Comparison of ENCODE assay signal across 1 cellular context in the genomic region with DNA sequence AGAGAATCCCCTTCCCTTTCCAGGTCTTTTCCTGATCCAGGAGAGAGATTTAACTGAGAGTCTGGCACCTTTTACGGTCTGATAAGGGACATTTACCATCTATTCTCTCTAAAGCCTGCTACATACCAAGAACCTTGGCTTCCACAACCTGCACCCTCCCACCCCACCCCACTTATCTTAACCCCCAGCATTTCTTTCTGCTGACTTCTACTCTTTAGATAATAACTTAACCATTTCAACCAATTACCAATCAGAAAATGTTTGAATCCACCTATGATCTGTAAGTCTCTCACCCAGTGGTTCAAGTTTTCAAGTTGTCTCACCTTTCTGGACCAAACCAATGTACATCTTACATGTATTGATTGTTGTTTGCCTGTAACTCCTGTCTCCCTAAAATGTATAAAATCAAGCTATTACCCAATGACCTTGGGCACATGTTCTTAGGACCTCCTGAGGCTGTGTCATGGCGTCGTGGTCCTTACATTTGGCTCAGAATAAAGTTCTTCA.
TF ChIP-seq lines count a peak whose summit lies in the region.

No MANE protein-coding gene starts in this region.

TF ChIP-seq in K562, 482 proteins besides CTCF, POLR2A, EP300 and RAD21 (continued from another document and continues in another):
- TF ChIP-seq, protein P1, sequence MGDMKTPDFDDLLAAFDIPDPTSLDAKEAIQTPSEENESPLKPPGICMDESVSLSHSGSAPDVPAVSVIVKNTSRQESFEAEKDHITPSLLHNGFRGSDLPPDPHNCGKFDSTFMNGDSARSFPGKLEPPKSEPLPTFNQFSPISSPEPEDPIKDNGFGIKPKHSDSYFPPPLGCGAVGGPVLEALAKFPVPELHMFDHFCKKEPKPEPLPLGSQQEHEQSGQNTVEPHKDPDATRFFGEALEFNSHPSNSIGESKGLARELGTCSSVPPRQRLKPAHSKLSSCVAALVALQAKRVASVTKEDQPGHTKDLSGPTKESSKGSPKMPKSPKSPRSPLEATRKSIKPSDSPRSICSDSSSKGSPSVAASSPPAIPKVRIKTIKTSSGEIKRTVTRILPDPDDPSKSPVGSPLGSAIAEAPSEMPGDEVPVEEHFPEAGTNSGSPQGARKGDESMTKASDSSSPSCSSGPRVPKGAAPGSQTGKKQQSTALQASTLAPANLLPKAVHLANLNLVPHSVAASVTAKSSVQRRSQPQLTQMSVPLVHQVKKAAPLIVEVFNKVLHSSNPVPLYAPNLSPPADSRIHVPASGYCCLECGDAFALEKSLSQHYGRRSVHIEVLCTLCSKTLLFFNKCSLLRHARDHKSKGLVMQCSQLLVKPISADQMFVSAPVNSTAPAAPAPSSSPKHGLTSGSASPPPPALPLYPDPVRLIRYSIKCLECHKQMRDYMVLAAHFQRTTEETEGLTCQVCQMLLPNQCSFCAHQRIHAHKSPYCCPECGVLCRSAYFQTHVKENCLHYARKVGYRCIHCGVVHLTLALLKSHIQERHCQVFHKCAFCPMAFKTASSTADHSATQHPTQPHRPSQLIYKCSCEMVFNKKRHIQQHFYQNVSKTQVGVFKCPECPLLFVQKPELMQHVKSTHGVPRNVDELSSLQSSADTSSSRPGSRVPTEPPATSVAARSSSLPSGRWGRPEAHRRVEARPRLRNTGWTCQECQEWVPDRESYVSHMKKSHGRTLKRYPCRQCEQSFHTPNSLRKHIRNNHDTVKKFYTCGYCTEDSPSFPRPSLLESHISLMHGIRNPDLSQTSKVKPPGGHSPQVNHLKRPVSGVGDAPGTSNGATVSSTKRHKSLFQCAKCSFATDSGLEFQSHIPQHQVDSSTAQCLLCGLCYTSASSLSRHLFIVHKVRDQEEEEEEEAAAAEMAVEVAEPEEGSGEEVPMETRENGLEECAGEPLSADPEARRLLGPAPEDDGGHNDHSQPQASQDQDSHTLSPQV (IDR thresholded peaks at IDR 0.05) = peak; percentile 59
- TF ChIP-seq, protein P2, sequence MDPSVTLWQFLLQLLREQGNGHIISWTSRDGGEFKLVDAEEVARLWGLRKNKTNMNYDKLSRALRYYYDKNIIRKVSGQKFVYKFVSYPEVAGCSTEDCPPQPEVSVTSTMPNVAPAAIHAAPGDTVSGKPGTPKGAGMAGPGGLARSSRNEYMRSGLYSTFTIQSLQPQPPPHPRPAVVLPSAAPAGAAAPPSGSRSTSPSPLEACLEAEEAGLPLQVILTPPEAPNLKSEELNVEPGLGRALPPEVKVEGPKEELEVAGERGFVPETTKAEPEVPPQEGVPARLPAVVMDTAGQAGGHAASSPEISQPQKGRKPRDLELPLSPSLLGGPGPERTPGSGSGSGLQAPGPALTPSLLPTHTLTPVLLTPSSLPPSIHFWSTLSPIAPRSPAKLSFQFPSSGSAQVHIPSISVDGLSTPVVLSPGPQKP (CRISPR knock-in tag; IDR thresholded peaks at IDR 0.05) = no peak
- TF ChIP-seq SMAD4 (CRISPR knock-in tag; conservative IDR thresholded peaks at IDR 0.05) = no peak; the same call in 1 of the 2 replicates
- no peak for TF ChIP-seq SRSF9 (IDR thresholded peaks at IDR 0.05; ENCODE audit: borderline replicate concordance, low read depth, low read length)
- TF ChIP-seq, protein P3, sequence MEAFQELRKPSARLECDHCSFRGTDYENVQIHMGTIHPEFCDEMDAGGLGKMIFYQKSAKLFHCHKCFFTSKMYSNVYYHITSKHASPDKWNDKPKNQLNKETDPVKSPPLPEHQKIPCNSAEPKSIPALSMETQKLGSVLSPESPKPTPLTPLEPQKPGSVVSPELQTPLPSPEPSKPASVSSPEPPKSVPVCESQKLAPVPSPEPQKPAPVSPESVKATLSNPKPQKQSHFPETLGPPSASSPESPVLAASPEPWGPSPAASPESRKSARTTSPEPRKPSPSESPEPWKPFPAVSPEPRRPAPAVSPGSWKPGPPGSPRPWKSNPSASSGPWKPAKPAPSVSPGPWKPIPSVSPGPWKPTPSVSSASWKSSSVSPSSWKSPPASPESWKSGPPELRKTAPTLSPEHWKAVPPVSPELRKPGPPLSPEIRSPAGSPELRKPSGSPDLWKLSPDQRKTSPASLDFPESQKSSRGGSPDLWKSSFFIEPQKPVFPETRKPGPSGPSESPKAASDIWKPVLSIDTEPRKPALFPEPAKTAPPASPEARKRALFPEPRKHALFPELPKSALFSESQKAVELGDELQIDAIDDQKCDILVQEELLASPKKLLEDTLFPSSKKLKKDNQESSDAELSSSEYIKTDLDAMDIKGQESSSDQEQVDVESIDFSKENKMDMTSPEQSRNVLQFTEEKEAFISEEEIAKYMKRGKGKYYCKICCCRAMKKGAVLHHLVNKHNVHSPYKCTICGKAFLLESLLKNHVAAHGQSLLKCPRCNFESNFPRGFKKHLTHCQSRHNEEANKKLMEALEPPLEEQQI (IDR thresholded peaks at IDR 0.05) = no peak; the same call in 1 of the 2 replicates
- TF ChIP-seq RFX7 (CRISPR knock-in tag; IDR thresholded peaks at IDR 0.05) = no peak
- TF ChIP-seq, protein P4, sequence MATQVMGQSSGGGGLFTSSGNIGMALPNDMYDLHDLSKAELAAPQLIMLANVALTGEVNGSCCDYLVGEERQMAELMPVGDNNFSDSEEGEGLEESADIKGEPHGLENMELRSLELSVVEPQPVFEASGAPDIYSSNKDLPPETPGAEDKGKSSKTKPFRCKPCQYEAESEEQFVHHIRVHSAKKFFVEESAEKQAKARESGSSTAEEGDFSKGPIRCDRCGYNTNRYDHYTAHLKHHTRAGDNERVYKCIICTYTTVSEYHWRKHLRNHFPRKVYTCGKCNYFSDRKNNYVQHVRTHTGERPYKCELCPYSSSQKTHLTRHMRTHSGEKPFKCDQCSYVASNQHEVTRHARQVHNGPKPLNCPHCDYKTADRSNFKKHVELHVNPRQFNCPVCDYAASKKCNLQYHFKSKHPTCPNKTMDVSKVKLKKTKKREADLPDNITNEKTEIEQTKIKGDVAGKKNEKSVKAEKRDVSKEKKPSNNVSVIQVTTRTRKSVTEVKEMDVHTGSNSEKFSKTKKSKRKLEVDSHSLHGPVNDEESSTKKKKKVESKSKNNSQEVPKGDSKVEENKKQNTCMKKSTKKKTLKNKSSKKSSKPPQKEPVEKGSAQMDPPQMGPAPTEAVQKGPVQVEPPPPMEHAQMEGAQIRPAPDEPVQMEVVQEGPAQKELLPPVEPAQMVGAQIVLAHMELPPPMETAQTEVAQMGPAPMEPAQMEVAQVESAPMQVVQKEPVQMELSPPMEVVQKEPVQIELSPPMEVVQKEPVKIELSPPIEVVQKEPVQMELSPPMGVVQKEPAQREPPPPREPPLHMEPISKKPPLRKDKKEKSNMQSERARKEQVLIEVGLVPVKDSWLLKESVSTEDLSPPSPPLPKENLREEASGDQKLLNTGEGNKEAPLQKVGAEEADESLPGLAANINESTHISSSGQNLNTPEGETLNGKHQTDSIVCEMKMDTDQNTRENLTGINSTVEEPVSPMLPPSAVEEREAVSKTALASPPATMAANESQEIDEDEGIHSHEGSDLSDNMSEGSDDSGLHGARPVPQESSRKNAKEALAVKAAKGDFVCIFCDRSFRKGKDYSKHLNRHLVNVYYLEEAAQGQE (CRISPR knock-in tag; IDR thresholded peaks at IDR 0.05; ENCODE audit: low read depth) = no peak
- no peak for TF ChIP-seq BACH1 (tag; IDR thresholded peaks at IDR 0.05)
- TF ChIP-seq, protein P5, sequence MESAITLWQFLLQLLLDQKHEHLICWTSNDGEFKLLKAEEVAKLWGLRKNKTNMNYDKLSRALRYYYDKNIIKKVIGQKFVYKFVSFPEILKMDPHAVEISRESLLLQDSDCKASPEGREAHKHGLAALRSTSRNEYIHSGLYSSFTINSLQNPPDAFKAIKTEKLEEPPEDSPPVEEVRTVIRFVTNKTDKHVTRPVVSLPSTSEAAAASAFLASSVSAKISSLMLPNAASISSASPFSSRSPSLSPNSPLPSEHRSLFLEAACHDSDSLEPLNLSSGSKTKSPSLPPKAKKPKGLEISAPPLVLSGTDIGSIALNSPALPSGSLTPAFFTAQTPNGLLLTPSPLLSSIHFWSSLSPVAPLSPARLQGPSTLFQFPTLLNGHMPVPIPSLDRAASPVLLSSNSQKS (CRISPR knock-in tag; IDR thresholded peaks at IDR 0.05) = no peak
- TF ChIP-seq, protein P6, sequence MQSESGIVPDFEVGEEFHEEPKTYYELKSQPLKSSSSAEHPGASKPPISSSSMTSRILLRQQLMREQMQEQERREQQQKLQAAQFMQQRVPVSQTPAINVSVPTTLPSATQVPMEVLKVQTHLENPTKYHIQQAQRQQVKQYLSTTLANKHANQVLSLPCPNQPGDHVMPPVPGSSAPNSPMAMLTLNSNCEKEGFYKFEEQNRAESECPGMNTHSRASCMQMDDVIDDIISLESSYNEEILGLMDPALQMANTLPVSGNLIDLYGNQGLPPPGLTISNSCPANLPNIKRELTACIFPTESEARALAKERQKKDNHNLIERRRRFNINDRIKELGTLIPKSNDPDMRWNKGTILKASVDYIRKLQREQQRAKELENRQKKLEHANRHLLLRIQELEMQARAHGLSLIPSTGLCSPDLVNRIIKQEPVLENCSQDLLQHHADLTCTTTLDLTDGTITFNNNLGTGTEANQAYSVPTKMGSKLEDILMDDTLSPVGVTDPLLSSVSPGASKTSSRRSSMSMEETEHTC (IDR thresholded peaks at IDR 0.05) = no peak
- TF ChIP-seq FOXA1 (IDR thresholded peaks at IDR 0.05; ENCODE audit: borderline replicate concordance) = no peak
- TF ChIP-seq GTF2A2 (tag; IDR thresholded peaks at IDR 0.05) = no peak
- no peak for TF ChIP-seq MCM7 (IDR thresholded peaks at IDR 0.05)
- no peak for TF ChIP-seq ZNF174 (CRISPR knock-in tag; IDR thresholded peaks at IDR 0.05)
- 0 out of 2 replicates have a peak, but pooled peaks have one; percentile 28 for TF ChIP-seq SMARCE1 (IDR thresholded peaks at IDR 0.05)
- peak; percentile 81 for TF ChIP-seq CBFA2T2 (conservative IDR thresholded peaks at IDR 0.05)
- TF ChIP-seq, protein P7, sequence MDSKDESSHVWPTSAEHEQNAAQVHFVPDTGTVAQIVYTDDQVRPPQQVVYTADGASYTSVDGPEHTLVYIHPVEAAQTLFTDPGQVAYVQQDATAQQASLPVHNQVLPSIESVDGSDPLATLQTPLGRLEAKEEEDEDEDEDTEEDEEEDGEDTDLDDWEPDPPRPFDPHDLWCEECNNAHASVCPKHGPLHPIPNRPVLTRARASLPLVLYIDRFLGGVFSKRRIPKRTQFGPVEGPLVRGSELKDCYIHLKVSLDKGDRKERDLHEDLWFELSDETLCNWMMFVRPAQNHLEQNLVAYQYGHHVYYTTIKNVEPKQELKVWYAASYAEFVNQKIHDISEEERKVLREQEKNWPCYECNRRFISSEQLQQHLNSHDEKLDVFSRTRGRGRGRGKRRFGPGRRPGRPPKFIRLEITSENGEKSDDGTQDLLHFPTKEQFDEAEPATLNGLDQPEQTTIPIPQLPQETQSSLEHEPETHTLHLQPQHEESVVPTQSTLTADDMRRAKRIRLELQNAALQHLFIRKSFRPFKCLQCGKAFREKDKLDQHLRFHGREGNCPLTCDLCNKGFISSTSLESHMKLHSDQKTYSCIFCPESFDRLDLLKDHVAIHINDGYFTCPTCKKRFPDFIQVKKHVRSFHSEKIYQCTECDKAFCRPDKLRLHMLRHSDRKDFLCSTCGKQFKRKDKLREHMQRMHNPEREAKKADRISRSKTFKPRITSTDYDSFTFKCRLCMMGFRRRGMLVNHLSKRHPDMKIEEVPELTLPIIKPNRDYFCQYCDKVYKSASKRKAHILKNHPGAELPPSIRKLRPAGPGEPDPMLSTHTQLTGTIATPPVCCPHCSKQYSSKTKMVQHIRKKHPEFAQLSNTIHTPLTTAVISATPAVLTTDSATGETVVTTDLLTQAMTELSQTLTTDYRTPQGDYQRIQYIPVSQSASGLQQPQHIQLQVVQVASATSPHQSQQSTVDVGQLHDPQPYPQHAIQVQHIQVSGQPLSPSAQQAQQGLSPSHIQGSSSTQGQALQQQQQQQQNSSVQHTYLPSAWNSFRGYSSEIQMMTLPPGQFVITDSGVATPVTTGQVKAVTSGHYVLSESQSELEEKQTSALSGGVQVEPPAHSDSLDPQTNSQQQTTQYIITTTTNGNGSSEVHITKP (IDR thresholded peaks at IDR 0.05; ENCODE audit: partially characterized antibody) = peak; percentile 87
- no peak for TF ChIP-seq ZNF274 (IDR thresholded peaks at IDR 0.05; ENCODE audit: borderline replicate concordance, low read depth, low read length)
- TF ChIP-seq ZNF644 (tag; IDR thresholded peaks at IDR 0.05; ENCODE audit: low read depth) = no peak
- TF ChIP-seq, protein P8, sequence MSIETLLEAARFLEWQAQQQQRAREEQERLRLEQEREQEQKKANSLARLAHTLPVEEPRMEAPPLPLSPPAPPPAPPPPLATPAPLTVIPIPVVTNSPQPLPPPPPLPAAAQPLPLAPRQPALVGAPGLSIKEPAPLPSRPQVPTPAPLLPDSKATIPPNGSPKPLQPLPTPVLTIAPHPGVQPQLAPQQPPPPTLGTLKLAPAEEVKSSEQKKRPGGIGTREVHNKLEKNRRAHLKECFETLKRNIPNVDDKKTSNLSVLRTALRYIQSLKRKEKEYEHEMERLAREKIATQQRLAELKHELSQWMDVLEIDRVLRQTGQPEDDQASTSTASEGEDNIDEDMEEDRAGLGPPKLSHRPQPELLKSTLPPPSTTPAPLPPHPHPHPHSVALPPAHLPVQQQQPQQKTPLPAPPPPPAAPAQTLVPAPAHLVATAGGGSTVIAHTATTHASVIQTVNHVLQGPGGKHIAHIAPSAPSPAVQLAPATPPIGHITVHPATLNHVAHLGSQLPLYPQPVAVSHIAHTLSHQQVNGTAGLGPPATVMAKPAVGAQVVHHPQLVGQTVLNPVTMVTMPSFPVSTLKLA (conservative IDR thresholded peaks at IDR 0.05) = no peak; a peak in 1 of 4 replicates
- TF ChIP-seq, protein P9, sequence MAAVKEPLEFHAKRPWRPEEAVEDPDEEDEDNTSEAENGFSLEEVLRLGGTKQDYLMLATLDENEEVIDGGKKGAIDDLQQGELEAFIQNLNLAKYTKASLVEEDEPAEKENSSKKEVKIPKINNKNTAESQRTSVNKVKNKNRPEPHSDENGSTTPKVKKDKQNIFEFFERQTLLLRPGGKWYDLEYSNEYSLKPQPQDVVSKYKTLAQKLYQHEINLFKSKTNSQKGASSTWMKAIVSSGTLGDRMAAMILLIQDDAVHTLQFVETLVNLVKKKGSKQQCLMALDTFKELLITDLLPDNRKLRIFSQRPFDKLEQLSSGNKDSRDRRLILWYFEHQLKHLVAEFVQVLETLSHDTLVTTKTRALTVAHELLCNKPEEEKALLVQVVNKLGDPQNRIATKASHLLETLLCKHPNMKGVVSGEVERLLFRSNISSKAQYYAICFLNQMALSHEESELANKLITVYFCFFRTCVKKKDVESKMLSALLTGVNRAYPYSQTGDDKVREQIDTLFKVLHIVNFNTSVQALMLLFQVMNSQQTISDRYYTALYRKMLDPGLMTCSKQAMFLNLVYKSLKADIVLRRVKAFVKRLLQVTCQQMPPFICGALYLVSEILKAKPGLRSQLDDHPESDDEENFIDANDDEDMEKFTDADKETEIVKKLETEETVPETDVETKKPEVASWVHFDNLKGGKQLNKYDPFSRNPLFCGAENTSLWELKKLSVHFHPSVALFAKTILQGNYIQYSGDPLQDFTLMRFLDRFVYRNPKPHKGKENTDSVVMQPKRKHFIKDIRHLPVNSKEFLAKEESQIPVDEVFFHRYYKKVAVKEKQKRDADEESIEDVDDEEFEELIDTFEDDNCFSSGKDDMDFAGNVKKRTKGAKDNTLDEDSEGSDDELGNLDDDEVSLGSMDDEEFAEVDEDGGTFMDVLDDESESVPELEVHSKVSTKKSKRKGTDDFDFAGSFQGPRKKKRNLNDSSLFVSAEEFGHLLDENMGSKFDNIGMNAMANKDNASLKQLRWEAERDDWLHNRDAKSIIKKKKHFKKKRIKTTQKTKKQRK (IDR thresholded peaks at IDR 0.05; ENCODE audit: borderline replicate concordance, low read depth, low read length) = no peak
- peak; percentile 25; the same call in 1 of the 2 replicates for TF ChIP-seq CREB1 (IDR thresholded peaks at IDR 0.05)
- TF ChIP-seq CREB1 (CRISPR knock-in tag; IDR thresholded peaks at IDR 0.05) = no peak
